In genomic region chr17:10730956-10731879, GRCh38 we compare ENCODE assay signal across 11 cellular contexts. TPM values are rescaled to one million over a fixed set of nuclear protein-coding genes. Genes with fewer than 3 reads are reported as not detected.
DNase-seq lines count a peak whose midpoint lies in the region; ATAC-seq, FAIRE-seq and TF ChIP-seq lines count a peak whose summit lies in the region.
"Had no signal": no experiment of that assay in that cellular context is flagged by ENCODE, and none has a peak within 500 bp of the region (broad histone marks: within the 10 kb centered on the region; RNA-seq: fewer than 3 reads in every experiment).

No MANE protein-coding gene starts in this region.

- peak overlapping the region in 1 of 7 donors; percentile 24 for H3K27ac Mint-ChIP-seq in CD4-positive, alpha-beta memory T cell
- H3K27ac Mint-ChIP-seq in osteocyte (ENCODE audit: unreplicated experiment), result peak overlapping the region; percentile 77

- DNase-seq in CD4-positive, alpha-beta memory T cell, result no peak
- DNase-seq in PC-3 (no peak), fibroblast of mammary gland (ENCODE audit: low read depth) (no peak), osteocyte (ENCODE audit: extremely low spot score, unreplicated experiment) (peak; percentile 49), urothelium cell line (ENCODE audit: low spot score) (no peak)
- no peak for DNase-seq in stimulated activated naive CD4-positive, alpha-beta T cell (lab: John Stamatoyannopoulos, UW)
- DNase-seq in stimulated activated CD4-positive, alpha-beta T cell treated with anti-CD3 and anti-CD28 coated beads, Interleukin-4, amount 100 ng/mL, for 4 hours, result no peak
- DNase-seq: amniotic stem cell, NCI-H2081 treated with DMSO at 0.1 percent for 48 hours had no signal

- H3K27me3 Mint-ChIP-seq in CD4-positive, alpha-beta memory T cell, result peaks cover 0 to 4% of the 10 kb centered on the region in 2 donors
- H3K27me3 Mint-ChIP-seq in osteocyte (ENCODE audit: unreplicated experiment), result peaks cover 2% of the 10 kb centered on the region

- peak overlapping the region; percentile 83 for H3K4me2 ChIP-seq in PC-3 (ENCODE audit: low read length)

- H3K4me1 Mint-ChIP-seq in CD4-positive, alpha-beta memory T cell, result peaks cover 3 to 20% (median 6%) of the 10 kb centered on the region in 4 donors
- H3K4me1 Mint-ChIP-seq in osteocyte (ENCODE audit: unreplicated experiment), result peaks cover 14% of the 10 kb centered on the region

- no peaks in the 10 kb centered on the region for H3K9me3 Mint-ChIP-seq in CD4-positive, alpha-beta memory T cell
- H3K9me3 Mint-ChIP-seq in osteocyte (ENCODE audit: unreplicated experiment), result no peaks in the 10 kb centered on the region

- no peaks in the 10 kb centered on the region for H3K4me1 ChIP-seq in CD4-positive, alpha-beta memory T cell (ENCODE audit: insufficient read depth, low read length)
- peaks cover 3% of the 10 kb centered on the region; the same call in 1 of the 2 replicates for H3K4me1 ChIP-seq in PC-3 (ENCODE audit: insufficient read depth, low read length)

- POLR2A ChIA-PET in CD4-positive, alpha-beta memory T cell (lab: Charles Lee; ENCODE audit: partially characterized antibody), result interaction anchor here (1.1 kb wide), 1 partner anchor 31 kb away, joined by 5 read pairs; no protein-coding TSS in a partner anchor
- POLR2A ChIA-PET in PC-3 (lab: Charles Lee; ENCODE audit: unreplicated experiment), result interaction anchor here (0.6 kb wide), 2 partner anchors 47 to 1266 kb away, joined by 4 to 5 read pairs; partner anchors contain the start of gene ZNF18

- H3K4me3 ChIP-seq in CD4-positive, alpha-beta memory T cell (ENCODE audit: low read length in 2 of 2), result no peak overlapping the region
- H3K4me3 ChIP-seq in PC-3 (ENCODE audit: low read length) (peak overlapping the region; percentile 70; the same call in 1 of the 2 replicates), fibroblast of mammary gland (ENCODE audit: control insufficient read depth, low read depth, low read length) (peak overlapping the region; percentile 64)

- H3K27me3 ChIP-seq in CD4-positive, alpha-beta memory T cell (ENCODE audit: insufficient read depth, low read length), result no peaks in the 10 kb centered on the region
- H3K27me3 ChIP-seq in PC-3 (ENCODE audit: low read length), result no peaks in the 10 kb centered on the region

- ATAC-seq in PC-3, result no peak
- no peak for ATAC-seq in GM21786 (IDR thresholded peaks at IDR 0.05; ENCODE audit: unreplicated experiment)
- ATAC-seq: right cardiac atrium had no signal

- peak overlapping the region; percentile 52 to 93 (median 90) for H3K4me3 Mint-ChIP-seq in CD4-positive, alpha-beta memory T cell
- peak overlapping the region; percentile 69 for H3K4me3 Mint-ChIP-seq in osteocyte (ENCODE audit: unreplicated experiment)

- no peak overlapping the region for H3K27ac ChIP-seq in CD4-positive, alpha-beta memory T cell (ENCODE audit: low read depth, low read length)
- H3K27ac ChIP-seq in PC-3 (ENCODE audit: low read length), result no peak overlapping the region

- H3K36me3 Mint-ChIP-seq in CD4-positive, alpha-beta memory T cell, result no peaks in the 10 kb centered on the region
- H3K36me3 Mint-ChIP-seq in osteocyte (ENCODE audit: unreplicated experiment), result no peaks in the 10 kb centered on the region

- CTCF ChIA-PET in CD4-positive, alpha-beta memory T cell (lab: Charles Lee; ENCODE audit: partially characterized antibody), result interaction anchor here (0.7 to 1.7 kb wide), 2 partner anchors 70 to 85 kb away, joined by 4 to 5 read pairs; no protein-coding TSS in a partner anchor
- CTCF ChIA-PET in PC-3 (lab: Charles Lee), result no interaction called here

- no peaks in the 10 kb centered on the region for H3K9me3 ChIP-seq in CD4-positive, alpha-beta memory T cell (ENCODE audit: control insufficient read depth in 1 of 2, low read length in 2 of 2)
- no peaks in the 10 kb centered on the region for H3K9me3 ChIP-seq in PC-3 (ENCODE audit: low read length)

- TF ChIP-seq CTCF in PC-3 (conservative IDR thresholded peaks at IDR 0.05; ENCODE audit: low read depth, low read length), result no peak
- TF ChIP-seq CTCF in fibroblast of mammary gland (conservative IDR thresholded peaks at IDR 0.05; ENCODE audit: control insufficient read depth, insufficient read depth, low read depth, low read length), result no peak
- no peak for TF ChIP-seq CTCF in osteocyte (IDR thresholded peaks at IDR 0.05)

- H3K9me2 ChIP-seq in PC-3 (replicated peaks; ENCODE audit: low read length), result no peaks in the 10 kb centered on the region

- H3F3A ChIP-seq in PC-3 (ENCODE audit: low read length, unreplicated experiment), result no peaks in the 10 kb centered on the region

- H2AFZ ChIP-seq in PC-3 (ENCODE audit: low read length), result peak overlapping the region; percentile 46; the same call in 1 of the 2 replicates

- no peaks in the 10 kb centered on the region for H3K36me3 ChIP-seq in CD4-positive, alpha-beta memory T cell (ENCODE audit: insufficient read depth, low read length)
- no peaks in the 10 kb centered on the region for H3K36me3 ChIP-seq in PC-3 (ENCODE audit: low read depth, low read length)

- no peak for FAIRE-seq in urothelium cell line (lab: Jason Lieb, UNC)

- no TSS peak for BruUV-seq in PC-3 (replicated peaks; lab: Mats Ljungman, UMichigan)

- H4K20me1 ChIP-seq in PC-3 (ENCODE audit: low read length), result no peaks in the 10 kb centered on the region

- intact Hi-C loops in CD4-positive, alpha-beta memory T cell (cut with micrococcal nuclease), result no loop called here
- intact Hi-C loops in PC-3 (cut with micrococcal nuclease), result no loop called here

- no peaks in the 10 kb centered on the region for H3K79me2 ChIP-seq in PC-3 (ENCODE audit: low read length)

- H3K9ac ChIP-seq in PC-3 (ENCODE audit: low read length), result peak overlapping the region; percentile 74; the same call in 1 of the 2 replicates

RNA-seq across cellular contexts. Expression of gene TMEM220, which starts 1.4 kb away (rescaled TPM):
- 1 to 10 TPM; 1.8 to 3.0 TPM for total RNA-seq in CD4-positive, alpha-beta memory T cell
- polyA plus RNA-seq in CD4-positive, alpha-beta memory T cell, result 1 to 10 TPM; 2.8 to 3.5 TPM
- total RNA-seq in PC-3 (2014; rRNA removed) (0.98 and 3.9 TPM in 2 replicates), osteocyte (6.8 and 8.1 TPM in 2 replicates)

RNA-seq across cellular contexts. Expression of gene ADPRM, which starts 33.8 kb away (rescaled TPM):
- 10 to 100 TPM; 45.5 to 46.7 TPM for total RNA-seq in CD4-positive, alpha-beta memory T cell
- 10 to 100 TPM; 50.0 to 55.0 TPM for polyA plus RNA-seq in CD4-positive, alpha-beta memory T cell
- 2.4 and 2.9 TPM in 2 replicates for total RNA-seq in PC-3 (2014; rRNA removed)
- total RNA-seq in osteocyte, result 12.7 and 13.1 TPM in 2 replicates

RNA-seq across cellular contexts. Expression of gene SCO1, which starts 33.9 kb away (rescaled TPM):
- total RNA-seq in CD4-positive, alpha-beta memory T cell, result 10 to 100 TPM; 26.0 to 26.1 TPM
- 10 to 100 TPM; 12.9 to 20.2 TPM for polyA plus RNA-seq in CD4-positive, alpha-beta memory T cell
- total RNA-seq in PC-3 (2014; rRNA removed) (38.0 and 59.7 TPM in 2 replicates), osteocyte (26.8 and 27.4 TPM in 2 replicates)

Comparison
In these comparisons a context has a peak if more than half of its experiments do, and no peak if none do; other contexts are left out.
1. H3K4me3 ChIP-seq: peak in PC-3 (single experiment) and fibroblast of mammary gland (single experiment); none in CD4-positive, alpha-beta memory T cell (0 of 2).